ENCODE assay signal across 18 cellular contexts in genomic region chr3:138296639-138297038, GRCh38.
A peak's percentile ranks its signal among the peaks of the same experiment; 100 is the strongest.
DNase-seq lines count a peak whose midpoint lies in the region; ATAC-seq and TF ChIP-seq lines count a peak whose summit lies in the region.
"Had no signal": no experiment of that assay in that cellular context is flagged by ENCODE, and none has a peak within 500 bp of the region (broad histone marks: within the 10 kb centered on the region; RNA-seq: fewer than 3 reads in every experiment).

No MANE protein-coding gene starts in this region.

- peak overlapping the region in 1 of 2 donors; percentile 12 for H3K4me3 Mint-ChIP-seq in effector memory CD8-positive, alpha-beta T cell
- H3K4me3 Mint-ChIP-seq: B cell, neural crest cell had no signal

- peaks cover 0 to 5% of the 10 kb centered on the region in 2 donors for H3K4me1 Mint-ChIP-seq in effector memory CD8-positive, alpha-beta T cell (ENCODE audit: low read depth in 2 of 2)
- H3K4me1 Mint-ChIP-seq: neural crest cell had no signal

- no peaks in the 10 kb centered on the region for H3K27me3 ChIP-seq in brain microvascular endothelial cell (replicated peaks)
- H3K27me3 ChIP-seq: spleen had no signal

- H3K36me3 Mint-ChIP-seq in effector memory CD8-positive, alpha-beta T cell (ENCODE audit: insufficient read depth): peaks cover 10% of the 10 kb centered on the region

- ATAC-seq in HG02870 (IDR thresholded peaks at IDR 0.05; ENCODE audit: unreplicated experiment): peak; percentile 39
- peak; percentile 52 for ATAC-seq in effector memory CD8-positive, alpha-beta T cell (replicated peaks)

- H3K27me3 Mint-ChIP-seq in effector memory CD8-positive, alpha-beta T cell: no peaks in the 10 kb centered on the region
- H3K27me3 Mint-ChIP-seq: B cell had no signal

- H3K4me3 ChIP-seq in brain microvascular endothelial cell (ENCODE audit: low read depth, low read length): no peak overlapping the region
- H3K4me3 ChIP-seq: coronary artery, spleen had no signal

- no peak overlapping the region for H3K27ac ChIP-seq in brain microvascular endothelial cell
- H3K27ac ChIP-seq: coronary artery, spleen had no signal

- H3K36me3 ChIP-seq in brain microvascular endothelial cell (replicated peaks): peaks cover 22% of the 10 kb centered on the region

- in situ Hi-C loops in brain microvascular endothelial cell (cut with HindIII; ENCODE audit: low pct_ligation_motif_present, low sequenced_read_pairs): no loop called here

- peak overlapping the region; percentile 46 to 77 for H3K27ac Mint-ChIP-seq in effector memory CD8-positive, alpha-beta T cell
- H3K27ac Mint-ChIP-seq: B cell had no signal

- no peak for TF ChIP-seq CTCF in brain microvascular endothelial cell (IDR thresholded peaks at IDR 0.05; ENCODE audit: low read depth, low read length, missing control alignments)

- no peaks in the 10 kb centered on the region for H3K9me3 Mint-ChIP-seq in effector memory CD8-positive, alpha-beta T cell
- H3K9me3 Mint-ChIP-seq: neural crest cell had no signal

- DNase-seq in stimulated activated naive CD4-positive, alpha-beta T cell treated with Interleukin-2 at 50 U/mL for 16 hours (lab: John Stamatoyannopoulos, UW): peak; percentile 12
- no peak for DNase-seq in stimulated activated naive CD4-positive, alpha-beta T cell (lab: John Stamatoyannopoulos, UW)
- DNase-seq in effector memory CD8-positive, alpha-beta T cell: no peak
- DNase-seq in effector CD4-positive, alpha-beta T cell: no peak
- DNase-seq in brain microvascular endothelial cell: no peak
- DNase-seq in DMS79 (lab: John Stamatoyannopoulos, UW): no peak
- DNase-seq: activated effector memory CD4-positive, alpha-beta T cell treated with anti-CD3 and anti-CD28 coated beads, Interleukin-2, amount 50 U/mL, for 16 hours; foreskin fibroblast; Kasumi-1; NCI-H1092 treated with DMSO at 0.1 percent for 48 hours; NCI-H2107; NCI-H524; SIG-M5; spleen had no signal
